In genomic region chr19:662207-662961, GRCh38 we compare ENCODE assay signal across 1 cellular context.
A peak's percentile ranks its signal among the peaks of the same experiment; 100 is the strongest.
TF ChIP-seq lines count a peak whose summit lies in the region.

No MANE protein-coding gene starts in this region.

TF ChIP-seq in HepG2, 621 proteins besides CTCF, POLR2A, EP300 and RAD21 (continued from another document and continues in another):
- TF ChIP-seq AFF4 (CRISPR knock-in tag; IDR thresholded peaks at IDR 0.05): no peak
- TF ChIP-seq SAP130 (CRISPR knock-in tag; IDR thresholded peaks at IDR 0.05; ENCODE audit: low read depth): peak; percentile 79
- TF ChIP-seq IRX3 (CRISPR knock-in tag; IDR thresholded peaks at IDR 0.05; ENCODE audit: borderline replicate concordance, low read depth): no peak
- no peak for TF ChIP-seq DMTF1 (CRISPR knock-in tag; IDR thresholded peaks at IDR 0.05)
- no peak for TF ChIP-seq ETV6 (CRISPR knock-in tag; conservative IDR thresholded peaks at IDR 0.05)
- TF ChIP-seq ATF3 (CRISPR knock-in tag; IDR thresholded peaks at IDR 0.05): no peak
- TF ChIP-seq ATF7 (IDR thresholded peaks at IDR 0.05): no peak
- no peak for TF ChIP-seq ATF7 (CRISPR knock-in tag; IDR thresholded peaks at IDR 0.05)
- no peak for TF ChIP-seq ZNF777 (CRISPR knock-in tag; IDR thresholded peaks at IDR 0.05)
- TF ChIP-seq HOMEZ (CRISPR knock-in tag; IDR thresholded peaks at IDR 0.05; ENCODE audit: low read depth): no peak
- no peak for TF ChIP-seq KLF11 (CRISPR knock-in tag; IDR thresholded peaks at IDR 0.05)
- TF ChIP-seq PAX8 (CRISPR knock-in tag; IDR thresholded peaks at IDR 0.05; ENCODE audit: borderline replicate concordance): no peak
- TF ChIP-seq SIN3B (IDR thresholded peaks at IDR 0.05; ENCODE audit: low read length): no peak
- TF ChIP-seq ZNF337 (CRISPR knock-in tag; IDR thresholded peaks at IDR 0.05; ENCODE audit: borderline replicate concordance, low read depth): 0 out of 2 replicates have a peak, but pooled peaks have one; percentile 45
- TF ChIP-seq ZBTB26 (CRISPR knock-in tag; IDR thresholded peaks at IDR 0.05; ENCODE audit: borderline replicate concordance): no peak
- TF ChIP-seq CENPBD1 (CRISPR knock-in tag; IDR thresholded peaks at IDR 0.05; ENCODE audit: borderline replicate concordance, low read depth): no peak
- no peak for TF ChIP-seq ZNF713 (CRISPR knock-in tag; IDR thresholded peaks at IDR 0.05)
- TF ChIP-seq SOX5 (CRISPR knock-in tag; IDR thresholded peaks at IDR 0.05; ENCODE audit: borderline replicate concordance): no peak
- TF ChIP-seq ZNF616 (CRISPR knock-in tag; IDR thresholded peaks at IDR 0.05; ENCODE audit: low read depth): no peak
- TF ChIP-seq GMEB2 (CRISPR knock-in tag; IDR thresholded peaks at IDR 0.05; ENCODE audit: low read depth): no peak
- no peak for TF ChIP-seq ZNF589 (CRISPR knock-in tag; conservative IDR thresholded peaks at IDR 0.05)
- no peak for TF ChIP-seq ZNF441 (CRISPR knock-in tag; IDR thresholded peaks at IDR 0.05; ENCODE audit: borderline replicate concordance)
- TF ChIP-seq ZNF800 (CRISPR knock-in tag; IDR thresholded peaks at IDR 0.05): no peak
- no peak; the same call in 1 of the 2 replicates for TF ChIP-seq AKAP8 (CRISPR knock-in tag; IDR thresholded peaks at IDR 0.05)
- no peak for TF ChIP-seq ZNF407 (CRISPR knock-in tag; IDR thresholded peaks at IDR 0.05; ENCODE audit: not compliant biosample characterization)
- no peak for TF ChIP-seq ZBTB10 (CRISPR knock-in tag; IDR thresholded peaks at IDR 0.05; ENCODE audit: borderline replicate concordance)
- no peak for TF ChIP-seq YY1 (IDR thresholded peaks at IDR 0.05; ENCODE audit: insufficient read depth, insufficient replicate concordance, low read depth, low read length)
- TF ChIP-seq MEF2D (CRISPR knock-in tag; IDR thresholded peaks at IDR 0.05): no peak
- no peak for TF ChIP-seq ZNF644 (CRISPR knock-in tag; IDR thresholded peaks at IDR 0.05; ENCODE audit: low read depth)
- no peak for TF ChIP-seq RAD51 (IDR thresholded peaks at IDR 0.05; ENCODE audit: borderline replicate concordance)
- no peak for TF ChIP-seq ZNF136 (CRISPR knock-in tag; IDR thresholded peaks at IDR 0.05; ENCODE audit: low read depth)
